ENCODE assay signal across 18 cellular contexts in the genomic region with DNA sequence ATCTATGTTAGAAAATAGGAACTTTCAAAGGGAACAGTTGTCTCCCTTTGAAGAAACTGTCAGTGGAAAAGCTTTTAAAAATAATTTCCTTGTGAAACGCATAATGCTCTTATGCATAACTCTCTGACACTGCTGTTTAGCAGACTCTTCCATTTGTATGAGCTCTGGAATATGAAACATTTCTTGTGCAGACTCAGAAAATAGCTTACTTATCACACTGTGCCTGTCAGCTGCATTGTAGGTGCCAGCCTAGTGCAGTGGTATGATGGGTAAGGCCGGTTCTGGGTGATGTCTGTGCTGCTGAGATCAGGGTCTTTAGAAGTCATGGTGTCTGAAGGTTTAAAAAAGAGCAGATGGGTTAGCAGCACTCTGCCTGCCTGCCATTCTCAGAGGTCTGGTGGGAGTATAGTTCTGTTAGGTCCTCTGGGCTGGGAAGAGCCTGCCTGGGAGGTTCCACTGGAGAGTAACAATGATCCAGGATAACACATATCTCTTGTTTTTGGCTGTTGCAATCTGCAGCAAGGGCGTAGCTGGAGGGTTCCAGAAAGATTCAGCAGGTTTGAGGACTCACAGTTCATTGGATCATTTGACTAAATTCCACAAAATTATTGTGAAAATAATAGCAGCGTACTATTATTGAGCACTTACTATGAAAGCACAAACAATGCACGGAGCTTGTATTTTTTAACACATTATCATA.
DNase-seq lines count a peak whose midpoint lies in the region; ATAC-seq and TF ChIP-seq lines count a peak whose summit lies in the region.
"Had no signal": no experiment of that assay in that cellular context is flagged by ENCODE, and none has a peak within 500 bp of the region (broad histone marks: within the 10 kb centered on the region; RNA-seq: fewer than 3 reads in every experiment).

No MANE protein-coding gene starts in this region.

- H3K36me3 Mint-ChIP-seq in activated T-helper 17 cell treated with anti-CD3 and anti-CD28 coated beads, Interleukin-2, amount 50 U/mL, for 72 hours (ENCODE audit: low read depth): no peaks in the 10 kb centered on the region

- no peaks in the 10 kb centered on the region for H3K4me1 Mint-ChIP-seq in activated T-helper 17 cell treated with anti-CD3 and anti-CD28 coated beads, Interleukin-2, amount 50 U/mL, for 72 hours

- no peak for ATAC-seq in GM18498 (IDR thresholded peaks at IDR 0.05; ENCODE audit: unreplicated experiment)
- no peak for ATAC-seq in foreskin keratinocyte
- no peak for ATAC-seq in activated T-helper 17 cell treated with anti-CD3 and anti-CD28 coated beads, Interleukin-2, amount 50 U/mL, for 72 hours (replicated peaks)
- ATAC-seq: GM12878, Panc1 had no signal

- H3K9me3 Mint-ChIP-seq in activated T-helper 17 cell treated with anti-CD3 and anti-CD28 coated beads, Interleukin-2, amount 50 U/mL, for 72 hours: no peaks in the 10 kb centered on the region
- H3K9me3 Mint-ChIP-seq: CD4-positive, alpha-beta T cell had no signal

- H3K36me3 ChIP-seq in left ventricle myocardium inferior: no peaks in the 10 kb centered on the region
- H3K36me3 ChIP-seq: BE2C, HAP-1 had no signal

- H3K4me3 ChIP-seq in left ventricle myocardium inferior: no peak overlapping the region
- H3K4me3 ChIP-seq: GM12878, HAP-1, SK-N-MC had no signal

- H3K4me1 ChIP-seq in left ventricle myocardium inferior (peaks cover 19% of the 10 kb centered on the region), foreskin keratinocyte (no peaks in the 10 kb centered on the region)
- H3K4me1 ChIP-seq: BE2C, HAP-1 had no signal

- intact Hi-C loops in left ventricle myocardium inferior (cut with micrococcal nuclease): no loop called here

- DNase-seq in NCI-H82 treated with DMSO at 0.1 percent for 48 hours (lab: John Stamatoyannopoulos, UW; ENCODE audit: unreplicated experiment) (peak; percentile 55), amniotic epithelial cell (ENCODE audit: low read depth) (peak; percentile 33), left ventricle myocardium inferior (peak; percentile 16), superior temporal gyrus (ENCODE audit: extremely low spot score) (peak; percentile 13), foreskin keratinocyte (no peak)
- DNase-seq: BE2C; CD4-positive, alpha-beta T cell; DMS79; NCI-H1930; NCI-H446; NCI-H69 had no signal

- H3K27ac Mint-ChIP-seq in activated T-helper 17 cell treated with anti-CD3 and anti-CD28 coated beads, Interleukin-2, amount 50 U/mL, for 72 hours: no peak overlapping the region
- H3K27ac Mint-ChIP-seq: CD4-positive, alpha-beta T cell had no signal

- H3K27me3 ChIP-seq in left ventricle myocardium inferior (ENCODE audit: low read depth): no peaks in the 10 kb centered on the region
- no peaks in the 10 kb centered on the region for H3K27me3 ChIP-seq in foreskin keratinocyte
- H3K27me3 ChIP-seq: BE2C had no signal

- no peak overlapping the region for H3K4me3 Mint-ChIP-seq in activated T-helper 17 cell treated with anti-CD3 and anti-CD28 coated beads, Interleukin-2, amount 50 U/mL, for 72 hours
- H3K4me3 Mint-ChIP-seq: CD4-positive, alpha-beta T cell had no signal

- H3K27ac ChIP-seq in left ventricle myocardium inferior (replicated peaks) (peak overlapping the region; percentile 81), foreskin keratinocyte (no peak overlapping the region)
- H3K27ac ChIP-seq: HL-60, SK-N-MC had no signal

- no peaks in the 10 kb centered on the region for H3K9me3 ChIP-seq in left ventricle myocardium inferior (replicated peaks)
- H3K9me3 ChIP-seq: BE2C, HAP-1 had no signal

- H3K27me3 Mint-ChIP-seq in activated T-helper 17 cell treated with anti-CD3 and anti-CD28 coated beads, Interleukin-2, amount 50 U/mL, for 72 hours: peaks cover 8% of the 10 kb centered on the region

- TF ChIP-seq CTCF in left ventricle myocardium inferior (IDR thresholded peaks at IDR 0.05; ENCODE audit: borderline replicate concordance) (no peak), foreskin keratinocyte (conservative IDR thresholded peaks at IDR 0.05) (no peak)

Comparison
In these comparisons a context has a peak if more than half of its experiments do, and no peak if none do; other contexts are left out.
1. DNase-seq: peak in NCI-H82 treated with DMSO at 0.1 percent for 48 hours (single experiment), amniotic epithelial cell (single experiment), left ventricle myocardium inferior (single experiment) and superior temporal gyrus (single experiment); none in foreskin keratinocyte (0 of 2).